Comparison of ENCODE assay signal across 11 cellular contexts in the genomic region with DNA sequence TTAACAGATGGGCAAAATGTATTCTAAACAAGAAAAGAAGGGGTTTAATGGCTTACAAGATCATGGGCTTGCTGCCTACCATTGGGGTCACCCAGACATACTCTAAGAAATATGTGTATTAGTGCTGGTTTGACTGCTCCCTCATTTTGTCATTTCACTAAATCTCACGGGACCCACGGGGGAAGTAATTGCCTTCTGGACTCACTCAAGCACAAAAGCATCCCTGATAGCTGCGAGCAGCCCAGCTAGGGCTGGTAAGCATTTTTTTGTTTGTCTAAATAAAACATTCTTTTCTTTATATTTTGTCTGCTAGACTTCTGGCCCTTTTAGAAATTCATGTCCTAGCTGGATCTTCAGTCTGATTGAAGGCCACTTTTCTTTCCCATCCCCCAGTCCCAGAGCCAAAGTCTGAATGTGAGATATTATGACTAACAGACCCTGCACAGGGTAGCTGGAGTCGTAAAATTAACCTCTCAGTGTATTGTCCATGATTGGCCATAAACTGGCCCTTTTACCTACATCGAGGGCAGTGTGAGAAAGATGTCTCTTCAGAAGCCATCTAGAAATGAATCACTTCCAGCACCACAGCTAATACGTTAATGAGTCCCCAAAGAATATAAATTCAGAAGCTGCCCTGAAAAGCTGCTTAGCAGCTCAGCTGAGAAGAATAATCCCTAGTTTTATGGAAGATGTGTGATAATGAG. TPM values are rescaled to one million over a fixed set of nuclear protein-coding genes. Genes with fewer than 3 reads are reported as not detected.
DNase-seq lines count a peak whose midpoint lies in the region; ATAC-seq, FAIRE-seq and TF ChIP-seq lines count a peak whose summit lies in the region.
"Had no signal": no experiment of that assay in that cellular context is flagged by ENCODE, and none has a peak within 500 bp of the region (broad histone marks: within the 10 kb centered on the region; RNA-seq: fewer than 3 reads in every experiment).

No MANE protein-coding gene starts in this region.

- H2BK12ac ChIP-seq in H1 (ENCODE audit: low read depth, low read length) = no peak overlapping the region

- TF ChIP-seq POLR2A in heart left ventricle (IDR thresholded peaks at IDR 0.05) (no peak), H1 (IDR thresholded peaks at IDR 0.05; ENCODE audit: control extremely low read depth in 1 of 2, low read depth in 2 of 2, low read length in 2 of 2) (no peak)

- POLR2A ChIA-PET in H1 (lab: Charles Lee; ENCODE audit: partially characterized antibody) = no interaction called here
- POLR2A ChIA-PET in WTC11 (lab: Charles Lee) = interaction anchor here (0.5 kb wide), 1 partner anchor 25 kb away, joined by 3 read pairs; no protein-coding TSS in a partner anchor

- CTCF ChIA-PET in H1 (lab: Charles Lee; ENCODE audit: partially characterized antibody) = interaction anchor here (0.8 to 20.7 kb wide), 5 partner anchors 7 to 188 kb away, joined by 3 to 426 read pairs (median 10); no protein-coding TSS in a partner anchor
- CTCF ChIA-PET in WTC11 (lab: Charles Lee) = no interaction called here

- FAIRE-seq in H1 (lab: Jason Lieb, UNC) = no peak

- H3K4me1 ChIP-seq in heart left ventricle (peaks cover 0 to 41% (median 4%) of the 10 kb centered on the region in 12 donors), H1 (replicated peaks in 1 of 4; ENCODE audit: control insufficient read depth in 3 of 4, insufficient read depth in 4 of 4, low read length in 3 of 4) (peaks cover 0 to under 1% (median 0%) of the 10 kb centered on the region in 4 experiments; a peak in 2 of 7 replicates)

- H4K20me1 ChIP-seq in H1 (replicated peaks in 1 of 2; ENCODE audit: control insufficient read depth in 1 of 2, insufficient read depth in 2 of 2, low read length in 2 of 2) = no peaks in the 10 kb centered on the region

- H3K23me2 ChIP-seq in H1 (ENCODE audit: low read depth, low read length) = no peaks in the 10 kb centered on the region

- TF ChIP-seq EP300 in H1 (IDR thresholded peaks at IDR 0.05; ENCODE audit: borderline replicate concordance in 1 of 2, low read depth in 2 of 2, low read length in 2 of 2) = no peak

- H3K27me3 ChIP-seq in heart left ventricle = no peaks in the 10 kb centered on the region
- no peaks in the 10 kb centered on the region for H3K27me3 ChIP-seq in H1 (replicated peaks in 1 of 4; ENCODE audit: control insufficient read depth in 3 of 4, extremely low read depth in 1 of 4, insufficient read depth in 3 of 4, low read length in 3 of 4)
- H3K27me3 ChIP-seq in H7 (ENCODE audit: control insufficient read depth, insufficient read depth, low read length) = no peaks in the 10 kb centered on the region

- no peak overlapping the region for H3K4me2 ChIP-seq in H1 (ENCODE audit: insufficient read depth in 1 of 2, low read depth in 2 of 2, low read length in 2 of 2)

- H3K4ac ChIP-seq in H1 (replicated peaks; ENCODE audit: insufficient read length, low read depth, low read length) = no peak overlapping the region

- peak overlapping the region in 10 of 12 donors; percentile 9 to 65 (median 55) for H3K27ac ChIP-seq in heart left ventricle
- H3K27ac ChIP-seq in H1 (ENCODE audit: low read depth, low read length) = no peak overlapping the region
- H3K27ac ChIP-seq: HL-60 had no signal

- no peak overlapping the region for H3K27ac Mint-ChIP-seq in WTC11
- H3K27ac Mint-ChIP-seq: dendritic cell treated with granulocyte-macrophage colony-stimulating factor and Interleukin-4, amounts not matched to agents 40 ng/mL and 50 ng/mL, for 4 days had no signal

- no peak overlapping the region for H4K5ac ChIP-seq in H1 (ENCODE audit: insufficient read length, low read depth, low read length)

- TF ChIP-seq RAD21 in H1 (IDR thresholded peaks at IDR 0.05 in 1 of 2, conservative IDR thresholded peaks at IDR 0.05 in 1 of 2; ENCODE audit: low read depth in 2 of 2, low read length in 2 of 2) = no peak

- H3K36me3 Mint-ChIP-seq in WTC11 = peaks cover 25% of the 10 kb centered on the region

- no peak overlapping the region for H2BK120ac ChIP-seq in H1 (replicated peaks; ENCODE audit: low read depth, low read length)

- H3K9me3 Mint-ChIP-seq in WTC11 = no peaks in the 10 kb centered on the region
- H3K9me3 Mint-ChIP-seq: dendritic cell treated with granulocyte-macrophage colony-stimulating factor and Interleukin-4, amounts not matched to agents 40 ng/mL and 50 ng/mL, for 4 days had no signal

- no peak overlapping the region for H2BK20ac ChIP-seq in H1 (ENCODE audit: low read length)

- peak overlapping the region; percentile 59 for H3K23ac ChIP-seq in H1 (ENCODE audit: insufficient read length)

- no peak overlapping the region for H4K8ac ChIP-seq in H1 (ENCODE audit: extremely low read depth, insufficient read depth, low read length)

- peak in 1 of 4 donors; percentile 20 for ATAC-seq in heart left ventricle
- ATAC-seq in HG03135 (IDR thresholded peaks at IDR 0.05; ENCODE audit: unreplicated experiment) = peak; percentile 67
- no peak for ATAC-seq in WTC11
- no peak for ATAC-seq in GM21381 (IDR thresholded peaks at IDR 0.05; ENCODE audit: unreplicated experiment)

- H3K14ac ChIP-seq in H1 (ENCODE audit: insufficient read length) = no peak overlapping the region

- H3K9me3 ChIP-seq in heart left ventricle (no peaks in the 10 kb centered on the region), H1 (ENCODE audit: insufficient read depth in 2 of 2, low read depth in 1 of 2, low read length in 1 of 2) (no peaks in the 10 kb centered on the region)

- 55 to 59% (median 56%) methylated on average over 6 of the region's 6 CpGs for WGBS in heart left ventricle, 4 donors
- WGBS in H1 (ENCODE audit: extremely low coverage in 1 of 2, insufficient coverage in 1 of 2, insufficient read length in 1 of 2, insufficient replicate concordance in 2 of 2, low coverage in 1 of 2, low lambda C conversion rate in 2 of 2, missing lambda C conversion rate in 1 of 2), 2 experiments = 95% methylated on average over 6 of the region's 6 CpGs; no CpG with 5 or more reads in 1 of the 2 experiments

- no peak overlapping the region for H2BK15ac ChIP-seq in H1 (ENCODE audit: low read length)

- H2AFZ ChIP-seq in H1 (ENCODE audit: low read length) = no peak overlapping the region

- H3K4me3 Mint-ChIP-seq in WTC11 = no peak overlapping the region
- H3K4me3 Mint-ChIP-seq: dendritic cell treated with granulocyte-macrophage colony-stimulating factor and Interleukin-4, amounts not matched to agents 40 ng/mL and 50 ng/mL, for 4 days had no signal

- no peaks in the 10 kb centered on the region for H3K79me1 ChIP-seq in H1 (ENCODE audit: low read depth, low read length)

- no peak overlapping the region for H3K18ac ChIP-seq in H1 (ENCODE audit: extremely low read depth, low read length)

- H3K4me1 Mint-ChIP-seq in WTC11 = peaks cover 30% of the 10 kb centered on the region

- H4K91ac ChIP-seq in H1 (replicated peaks; ENCODE audit: insufficient read length, low read length) = no peak overlapping the region

- H3K36me3 ChIP-seq in heart left ventricle (peaks cover 0 to 12% (median 0%) of the 10 kb centered on the region in 9 donors), H1 (ENCODE audit: control insufficient read depth in 2 of 4, insufficient read depth in 4 of 4, low read length in 3 of 4) (peaks cover 5 to 15% (median 8%) of the 10 kb centered on the region in 4 experiments; a peak in 5 of 8 replicates), H7 (replicated peaks; ENCODE audit: control insufficient read depth, insufficient read depth, low read length) (no peaks in the 10 kb centered on the region; the same call in none of the 2 replicates)

- H2BK5ac ChIP-seq in H1 (ENCODE audit: low read depth, low read length) = no peak overlapping the region

- H2AK5ac ChIP-seq in H1 (ENCODE audit: low read depth, low read length) = no peak overlapping the region

- DNase-seq in heart left ventricle (no peak), cardiac septum (ENCODE audit: low spot score) (no peak), H1 (ENCODE audit: low read depth in 1 of 2, low spot score in 2 of 2) (no peak), WTC11 (ENCODE audit: low spot score) (no peak), GDM1 (lab: John Stamatoyannopoulos, UW) (no peak), H7 (no peak)
- DNase-seq: activated gamma-delta T cell had no signal

- no peak overlapping the region for H3K9ac ChIP-seq in H1 (replicated peaks in 1 of 4; ENCODE audit: extremely low read depth in 1 of 4, low read depth in 3 of 4, low read length in 3 of 4)

- TF ChIP-seq CTCF in heart left ventricle (IDR thresholded peaks at IDR 0.05) (no peak), H1 (IDR thresholded peaks at IDR 0.05; ENCODE audit: control extremely low read depth in 1 of 3, insufficient read depth in 1 of 3, low read depth in 1 of 3, low read length in 3 of 3) (no peak), WTC11 (IDR thresholded peaks at IDR 0.05) (no peak)

- intact Hi-C loops in heart left ventricle (cut with DNase I) = loop anchor here in 1 of 10 donors (2.0 kb wide), 1 partner anchor 177 kb away; no protein-coding TSS in a partner anchor
- intact Hi-C loops in cardiac septum (cut with DNase I) = no loop called here

- H3K4me3 ChIP-seq in heart left ventricle = peak overlapping the region in 5 of 12 donors; percentile 1 to 28 (median 10)
- no peak overlapping the region for H3K4me3 ChIP-seq in H1 (ENCODE audit: extremely low read depth in 1 of 4, insufficient read depth in 2 of 4, low read depth in 3 of 4, low read length in 4 of 4)
- H3K4me3 ChIP-seq in H7 (ENCODE audit: insufficient read depth, low read depth, low read length) = no peak overlapping the region

- H3K79me2 ChIP-seq in H1 (ENCODE audit: control insufficient read depth in 1 of 2, insufficient read depth in 2 of 2, low read length in 2 of 2) = no peaks in the 10 kb centered on the region

- no peak overlapping the region for H3K56ac ChIP-seq in H1 (replicated peaks; ENCODE audit: insufficient read length, low read depth, low read length)

- H3K27me3 Mint-ChIP-seq in WTC11 (ENCODE audit: low read depth) = no peaks in the 10 kb centered on the region

TF ChIP-seq in H1, 55 proteins besides CTCF, POLR2A, EP300 and RAD21 (continues in another document):
- no peak for TF ChIP-seq TBP (IDR thresholded peaks at IDR 0.05; ENCODE audit: low read depth, low read length)

RNA-seq across cellular contexts. Expression of a gene that starts 55.4 kb away (rescaled TPM):
- total RNA-seq in heart left ventricle = 10 to 100 TPM; 12.7 to 31.3 (median 23.3) TPM
- polyA plus RNA-seq in heart left ventricle = 1 to 10 TPM; 3.4 to 9.0 TPM
- 18.0 TPM for total RNA-seq in cardiac septum
- total RNA-seq in H1 (2021; fragmentation: NEBNext Ultra II Directional; extraction: Animal tissue kit (Norgen Biotek cat#: 25700)) = 53.5 and 57.8 TPM in 2 replicates
- polyA plus RNA-seq in H1 (2011; rRNA removed) = 16.7 and 24.1 TPM in 2 replicates
- 19.0 TPM for polyA plus RNA-seq in H1 (2011; cell fraction: cytosol; rRNA removed)
- polyA plus RNA-seq in H1 (2011; cell fraction: nucleus; rRNA removed) = 24.4 TPM
- 24.3 to 34.7 TPM (median 27.6 TPM) in 4 replicates for polyA plus RNA-seq in H1 (2012, experiment 1 of 2)
- polyA plus RNA-seq in H1 (2012, experiment 2 of 2) = 1.5 TPM
- polyA plus RNA-seq in H1 (2013, experiment 1 of 2) = 22.2 TPM
- polyA plus RNA-seq in H1 (2013, experiment 2 of 2) = 22.8 TPM
- polyA minus RNA-seq in H1 (2011; rRNA and poly(A)+ RNA removed) = 100 and 129 TPM in 2 replicates
- polyA minus RNA-seq in H1 (2011; cell fraction: cytosol; rRNA and poly(A)+ RNA removed) = 49.8 TPM
- 39.5 TPM for polyA minus RNA-seq in H1 (2011; cell fraction: nucleus; rRNA and poly(A)+ RNA removed)
- total RNA-seq in WTC11 (2021) = 44.3 to 49.0 TPM (median 45.2 TPM) in 3 replicates
- 25.8 and 29.6 TPM in 2 replicates for total RNA-seq in H7 (2014; rRNA removed; shearing (Covaris generic))
